ENCODE assay signal across 14 cellular contexts in genomic region chr5:137040641-137041340, GRCh38.
DNase-seq lines count a peak whose midpoint lies in the region; ATAC-seq, FAIRE-seq and TF ChIP-seq lines count a peak whose summit lies in the region.
"Had no signal": no experiment of that assay in that cellular context is flagged by ENCODE, and none has a peak within 500 bp of the region (broad histone marks: within the 10 kb centered on the region; RNA-seq: fewer than 3 reads in every experiment).

No MANE protein-coding gene starts in this region.

- peak; percentile 65 for DNase-seq in EH (ENCODE audit: low read depth)
- peak; percentile 31 for DNase-seq in M059J (ENCODE audit: low read depth)
- peak; percentile 63 for DNase-seq in cerebellum (ENCODE audit: low spot score)
- DNase-seq in foreskin fibroblast, result peak; percentile 14 to 35
- no peak for DNase-seq in urothelium cell line (ENCODE audit: low spot score)
- DNase-seq in aorta, result no peak
- DNase-seq in T-helper 2 cell treated with Interferon-gamma antibody and Interleukin-4, amounts not matched to agents 5 μg/mL and 100 μg/mL, for 36 hours (ENCODE audit: low spot score), result no peak
- DNase-seq: Calu3; CD4-positive, alpha-beta T cell; DND-41; H9; NCI-H1436 treated with DMSO at 0.1 percent for 48 hours; PC-3 had no signal

- H3K4me1 ChIP-seq in aorta (ENCODE audit: control insufficient read depth in 1 of 2, insufficient read depth in 2 of 2, low read length in 2 of 2), result no peaks in the 10 kb centered on the region

- intact Hi-C loops in aorta (cut with DNase I), result no loop called here

- peaks cover 5% of the 10 kb centered on the region for H3K9me3 Mint-ChIP-seq in T-helper 2 cell treated with Interferon-gamma antibody and Interleukin-4, amounts not matched to agents 5 μg/mL and 100 μg/mL, for 36 hours

- H3K9me3 ChIP-seq in aorta (ENCODE audit: control insufficient read depth, low read length), result no peaks in the 10 kb centered on the region

- no peaks in the 10 kb centered on the region for H3K36me3 Mint-ChIP-seq in T-helper 2 cell treated with Interferon-gamma antibody and Interleukin-4, amounts not matched to agents 5 μg/mL and 100 μg/mL, for 36 hours (ENCODE audit: low read depth)

- FAIRE-seq in urothelium cell line (lab: Jason Lieb, UNC), result no peak

- 32 to 40% methylated on average over 1 of the region's 1 CpG for WGBS in aorta, 2 donors

- no peaks in the 10 kb centered on the region for H3K4me1 Mint-ChIP-seq in T-helper 2 cell treated with Interferon-gamma antibody and Interleukin-4, amounts not matched to agents 5 μg/mL and 100 μg/mL, for 36 hours (ENCODE audit: low read depth)

- no peaks in the 10 kb centered on the region for H3K27me3 ChIP-seq in aorta (ENCODE audit: control insufficient read depth in 1 of 2, insufficient read depth in 2 of 2, low read length in 1 of 2)

- H3K27me3 Mint-ChIP-seq in T-helper 2 cell treated with Interferon-gamma antibody and Interleukin-4, amounts not matched to agents 5 μg/mL and 100 μg/mL, for 36 hours (ENCODE audit: low read depth), result no peaks in the 10 kb centered on the region

- ATAC-seq in HG03175 (IDR thresholded peaks at IDR 0.05; ENCODE audit: unreplicated experiment) (no peak), aorta (ENCODE audit: low FRiP score) (no peak)
- ATAC-seq: PC-3 had no signal

- H3K27ac ChIP-seq in aorta (ENCODE audit: low read depth in 1 of 2, low read length in 2 of 2), result no peak overlapping the region

- no peak overlapping the region for H3K27ac Mint-ChIP-seq in T-helper 2 cell treated with Interferon-gamma antibody and Interleukin-4, amounts not matched to agents 5 μg/mL and 100 μg/mL, for 36 hours
- H3K27ac Mint-ChIP-seq: CD4-positive, alpha-beta T cell had no signal

- H3K4me3 ChIP-seq in foreskin fibroblast (ENCODE audit: low read depth in 1 of 2, low read length in 2 of 2) (no peak overlapping the region), aorta (ENCODE audit: low read length in 2 of 2) (no peak overlapping the region)

- no peaks in the 10 kb centered on the region for H3K36me3 ChIP-seq in aorta (ENCODE audit: control insufficient read depth in 1 of 2, insufficient read depth in 2 of 2, low read length in 1 of 2)

- no peak for TF ChIP-seq CTCF in foreskin fibroblast (IDR thresholded peaks at IDR 0.05; ENCODE audit: low read depth, low read length)

- H3K4me3 Mint-ChIP-seq in T-helper 2 cell treated with Interferon-gamma antibody and Interleukin-4, amounts not matched to agents 5 μg/mL and 100 μg/mL, for 36 hours, result no peak overlapping the region
- H3K4me3 Mint-ChIP-seq: CD4-positive, alpha-beta T cell; H9 had no signal

Comparison
In these comparisons a context has a peak if more than half of its experiments do, and no peak if none do; other contexts are left out.
1. DNase-seq: peak in EH (single experiment), M059J (single experiment), cerebellum (single experiment) and foreskin fibroblast (2 of 2); none in urothelium cell line (single experiment), aorta (0 of 2) and T-helper 2 cell treated with Interferon-gamma antibody and Interleukin-4, amounts not matched to agents 5 μg/mL and 100 μg/mL, for 36 hours (single experiment).